Comparison of ENCODE assay signal across 1 cellular context in the genomic region with DNA sequence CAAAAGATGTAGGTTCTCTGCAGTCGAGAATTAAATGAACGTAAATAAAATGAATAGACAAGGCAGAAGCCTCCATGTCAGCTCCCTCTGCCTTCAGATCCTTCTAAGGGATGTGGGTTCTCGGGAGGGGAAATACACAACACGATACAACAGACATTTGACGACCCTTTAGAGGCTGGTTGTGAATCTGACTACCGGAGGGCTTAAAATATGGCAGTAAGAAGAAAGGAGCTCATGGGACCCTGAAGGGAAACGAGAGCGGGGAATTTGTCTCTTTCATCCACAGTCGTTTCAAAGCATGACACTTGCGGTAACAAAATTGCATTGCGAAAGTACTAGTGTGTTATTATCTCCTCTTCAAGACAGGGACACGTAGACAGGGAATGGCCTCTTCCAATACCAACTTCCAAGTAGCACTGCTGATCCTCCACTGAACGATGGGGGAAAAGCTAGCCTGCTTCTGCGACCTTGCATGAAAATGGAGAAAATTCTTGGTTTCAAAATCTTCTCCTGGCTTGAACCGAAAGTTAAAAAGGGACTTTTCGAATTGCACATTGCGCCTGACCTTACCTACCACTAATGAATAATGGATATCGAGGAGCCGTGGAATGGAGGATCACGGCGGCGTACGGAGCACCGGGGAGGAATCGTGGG.
TF ChIP-seq lines count a peak whose summit lies in the region.

No MANE protein-coding gene starts in this region.

TF ChIP-seq in GM12878, 131 proteins besides CTCF, POLR2A, EP300 and RAD21 (continued from another document):
- TF ChIP-seq, protein P1, sequence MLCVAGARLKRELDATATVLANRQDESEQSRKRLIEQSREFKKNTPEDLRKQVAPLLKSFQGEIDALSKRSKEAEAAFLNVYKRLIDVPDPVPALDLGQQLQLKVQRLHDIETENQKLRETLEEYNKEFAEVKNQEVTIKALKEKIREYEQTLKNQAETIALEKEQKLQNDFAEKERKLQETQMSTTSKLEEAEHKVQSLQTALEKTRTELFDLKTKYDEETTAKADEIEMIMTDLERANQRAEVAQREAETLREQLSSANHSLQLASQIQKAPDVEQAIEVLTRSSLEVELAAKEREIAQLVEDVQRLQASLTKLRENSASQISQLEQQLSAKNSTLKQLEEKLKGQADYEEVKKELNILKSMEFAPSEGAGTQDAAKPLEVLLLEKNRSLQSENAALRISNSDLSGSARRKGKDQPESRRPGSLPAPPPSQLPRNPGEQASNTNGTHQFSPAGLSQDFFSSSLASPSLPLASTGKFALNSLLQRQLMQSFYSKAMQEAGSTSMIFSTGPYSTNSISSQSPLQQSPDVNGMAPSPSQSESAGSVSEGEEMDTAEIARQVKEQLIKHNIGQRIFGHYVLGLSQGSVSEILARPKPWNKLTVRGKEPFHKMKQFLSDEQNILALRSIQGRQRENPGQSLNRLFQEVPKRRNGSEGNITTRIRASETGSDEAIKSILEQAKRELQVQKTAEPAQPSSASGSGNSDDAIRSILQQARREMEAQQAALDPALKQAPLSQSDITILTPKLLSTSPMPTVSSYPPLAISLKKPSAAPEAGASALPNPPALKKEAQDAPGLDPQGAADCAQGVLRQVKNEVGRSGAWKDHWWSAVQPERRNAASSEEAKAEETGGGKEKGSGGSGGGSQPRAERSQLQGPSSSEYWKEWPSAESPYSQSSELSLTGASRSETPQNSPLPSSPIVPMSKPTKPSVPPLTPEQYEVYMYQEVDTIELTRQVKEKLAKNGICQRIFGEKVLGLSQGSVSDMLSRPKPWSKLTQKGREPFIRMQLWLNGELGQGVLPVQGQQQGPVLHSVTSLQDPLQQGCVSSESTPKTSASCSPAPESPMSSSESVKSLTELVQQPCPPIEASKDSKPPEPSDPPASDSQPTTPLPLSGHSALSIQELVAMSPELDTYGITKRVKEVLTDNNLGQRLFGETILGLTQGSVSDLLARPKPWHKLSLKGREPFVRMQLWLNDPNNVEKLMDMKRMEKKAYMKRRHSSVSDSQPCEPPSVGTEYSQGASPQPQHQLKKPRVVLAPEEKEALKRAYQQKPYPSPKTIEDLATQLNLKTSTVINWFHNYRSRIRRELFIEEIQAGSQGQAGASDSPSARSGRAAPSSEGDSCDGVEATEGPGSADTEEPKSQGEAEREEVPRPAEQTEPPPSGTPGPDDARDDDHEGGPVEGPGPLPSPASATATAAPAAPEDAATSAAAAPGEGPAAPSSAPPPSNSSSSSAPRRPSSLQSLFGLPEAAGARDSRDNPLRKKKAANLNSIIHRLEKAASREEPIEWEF (IDR thresholded peaks at IDR 0.05; ENCODE audit: insufficient replicate concordance, low read depth, low read length): no peak
